Comparison of ENCODE assay signal across 15 cellular contexts in genomic region chr6:3773696-3774298, GRCh38. TPM values are rescaled to one million over a fixed set of nuclear protein-coding genes. Genes with fewer than 3 reads are reported as not detected.
DNase-seq lines count a peak whose midpoint lies in the region; ATAC-seq and TF ChIP-seq lines count a peak whose summit lies in the region.
"Had no signal": no experiment of that assay in that cellular context is flagged by ENCODE, and none has a peak within 500 bp of the region (broad histone marks: within the 10 kb centered on the region; RNA-seq: fewer than 3 reads in every experiment).

No MANE protein-coding gene starts in this region.

- TF ChIP-seq CTCF in SK-N-SH (IDR thresholded peaks at IDR 0.05) (no peak), fibroblast of mammary gland (conservative IDR thresholded peaks at IDR 0.05; ENCODE audit: control insufficient read depth, insufficient read depth, low read depth, low read length) (no peak), osteoblast (IDR thresholded peaks at IDR 0.05; ENCODE audit: extremely low read depth, low read depth, low read length) (no peak)

- no peak for TF ChIP-seq RAD21 in SK-N-SH (IDR thresholded peaks at IDR 0.05; ENCODE audit: low read length)

- H3K27me3 ChIP-seq in SK-N-SH (ENCODE audit: insufficient read depth), result no peaks in the 10 kb centered on the region
- no peaks in the 10 kb centered on the region for H3K27me3 ChIP-seq in osteoblast (ENCODE audit: insufficient read depth, low read length)
- H3K27me3 ChIP-seq: gastrocnemius medialis had no signal

- CTCF ChIA-PET in SK-N-SH (lab: Yijun Ruan, JAX), result interaction anchor here (1.5 kb wide), 1 partner anchor 25 kb away, joined by 3 read pairs; no protein-coding TSS in a partner anchor

- WGBS in SK-N-SH (ENCODE audit: low lambda C conversion rate), result 94% methylated on average over 7 of the region's 7 CpGs

- H3K9me3 ChIP-seq in SK-N-SH (no peaks in the 10 kb centered on the region), osteoblast (ENCODE audit: low read depth, low read length) (no peaks in the 10 kb centered on the region)
- H3K9me3 ChIP-seq: gastrocnemius medialis had no signal

- H3K36me3 ChIP-seq in SK-N-SH (replicated peaks in 1 of 2; ENCODE audit: control insufficient read depth in 1 of 2, insufficient read depth in 2 of 2, low read length in 1 of 2) (no peaks in the 10 kb centered on the region), osteoblast (ENCODE audit: insufficient read depth, low read length) (no peaks in the 10 kb centered on the region)
- H3K36me3 ChIP-seq: gastrocnemius medialis had no signal

- H3K4me3 ChIP-seq in SK-N-SH (ENCODE audit: low read depth in 2 of 2, low read length in 1 of 2) (no peak overlapping the region), fibroblast of mammary gland (ENCODE audit: control insufficient read depth, low read depth, low read length) (no peak overlapping the region), osteoblast (ENCODE audit: insufficient read depth, low read length) (no peak overlapping the region)
- H3K4me3 ChIP-seq: gastrocnemius medialis had no signal

- no peaks in the 10 kb centered on the region for H4K20me1 ChIP-seq in SK-N-SH (ENCODE audit: insufficient read depth)
- H4K20me1 ChIP-seq in osteoblast (ENCODE audit: insufficient read depth, low read length), result no peaks in the 10 kb centered on the region

- H3K4me1 ChIP-seq in SK-N-SH (ENCODE audit: control insufficient read depth in 1 of 2, insufficient read depth in 2 of 2, low read depth in 1 of 2, low read length in 1 of 2), result peaks cover 0 to 9% of the 10 kb centered on the region in 2 experiments; a peak in 1 of 4 replicates
- peaks cover 17% of the 10 kb centered on the region for H3K4me1 ChIP-seq in osteoblast (ENCODE audit: insufficient read depth, low read length)
- H3K4me1 ChIP-seq: gastrocnemius medialis had no signal

- no peak for ATAC-seq in GM18861 (IDR thresholded peaks at IDR 0.05; ENCODE audit: unreplicated experiment)
- no peak for ATAC-seq in HG03520 (IDR thresholded peaks at IDR 0.05; ENCODE audit: unreplicated experiment)
- ATAC-seq: WTC11 had no signal

- DNase-seq in DMS79 (lab: John Stamatoyannopoulos, UW), result peak; percentile 28
- DNase-seq in SK-N-SH, result no peak
- peak; percentile 61 for DNase-seq in fibroblast of mammary gland (ENCODE audit: low read depth)
- peak; percentile 85 for DNase-seq in osteoblast (ENCODE audit: insufficient read length, low spot score, missing footprints)
- no peak for DNase-seq in NOMO-1 treated with dmso at 0.1 percent for 144 hours (lab: John Stamatoyannopoulos, UW; ENCODE audit: unreplicated experiment)
- DNase-seq in NCI-H2029 treated with DMSO at 0.1 percent for 48 hours (lab: John Stamatoyannopoulos, UW), result no peak
- DNase-seq: activated naive CD4-positive, alpha-beta T cell treated with anti-CD3 and anti-CD28 coated beads for 36 hours; CD4-positive, CD25-positive, alpha-beta regulatory T cell; cerebellar nuclear complex; gastrocnemius medialis; GF-D8; stimulated activated naive CD4-positive, alpha-beta T cell treated with Interleukin-2 at 50 U/mL for 16 hours had no signal

- peaks cover 8% of the 10 kb centered on the region for H3F3A ChIP-seq in SK-N-SH (replicated peaks; ENCODE audit: insufficient read depth)

- H3K4me2 ChIP-seq in SK-N-SH (no peak overlapping the region), osteoblast (ENCODE audit: insufficient read depth, low read length) (no peak overlapping the region)

- POLR2A ChIA-PET in SK-N-SH (lab: Yijun Ruan, JAX), result no interaction called here

- H2AFZ ChIP-seq in SK-N-SH (ENCODE audit: low read depth) (no peak overlapping the region), osteoblast (ENCODE audit: low read length) (no peak overlapping the region)

- H3K9me2 ChIP-seq in SK-N-SH, result no peaks in the 10 kb centered on the region

- H3K27ac ChIP-seq in SK-N-SH (ENCODE audit: low read depth in 2 of 2, low read length in 1 of 2) (no peak overlapping the region), osteoblast (ENCODE audit: low read depth, low read length) (no peak overlapping the region)
- H3K27ac ChIP-seq: gastrocnemius medialis had no signal

- H3K9ac ChIP-seq in SK-N-SH, result no peak overlapping the region

- no peak for TF ChIP-seq EP300 in SK-N-SH (IDR thresholded peaks at IDR 0.05; ENCODE audit: borderline replicate concordance in 1 of 2, low read depth in 1 of 2, low read length in 1 of 2)

- no peaks in the 10 kb centered on the region for H3K79me2 ChIP-seq in SK-N-SH (ENCODE audit: insufficient read depth)
- no peaks in the 10 kb centered on the region for H3K79me2 ChIP-seq in osteoblast (ENCODE audit: insufficient read depth, low read length)

TF ChIP-seq in SK-N-SH, 30 proteins besides CTCF, POLR2A, EP300 and RAD21:
- peak; percentile 88 for TF ChIP-seq RFX5 (IDR thresholded peaks at IDR 0.05; ENCODE audit: low read length)
- TF ChIP-seq MEF2A (IDR thresholded peaks at IDR 0.05; ENCODE audit: borderline replicate concordance, low read depth), result no peak
- TF ChIP-seq ELF1 (IDR thresholded peaks at IDR 0.05), result no peak

RNA-seq across cellular contexts. Expression of gene PXDC1, which starts 22.3 kb away (rescaled TPM):
- 14.1 and 14.5 TPM in 2 replicates for polyA plus RNA-seq in SK-N-SH (2012; rRNA removed)
- polyA plus RNA-seq in SK-N-SH (2012; cell fraction: cytosol; rRNA removed), result 17.3 and 19.2 TPM in 2 replicates
- 19.5 and 25.5 TPM in 2 replicates for polyA plus RNA-seq in SK-N-SH (2012; cell fraction: nucleus; rRNA removed)
- 144 and 161 TPM in 2 replicates for total RNA-seq in osteoblast
- polyA plus RNA-seq: CD4-positive, CD25-positive, alpha-beta regulatory T cell had no signal

Comparison
In these comparisons a context has a peak if more than half of its experiments do, and no peak if none do; other contexts are left out.
1. DNase-seq: peak in DMS79 (single experiment), fibroblast of mammary gland (single experiment) and osteoblast (single experiment); none in SK-N-SH (single experiment), NOMO-1 treated with dmso at 0.1 percent for 144 hours (single experiment) and NCI-H2029 treated with DMSO at 0.1 percent for 48 hours (single experiment).